Comparison of ENCODE assay signal across 28 cellular contexts in the genomic region with DNA sequence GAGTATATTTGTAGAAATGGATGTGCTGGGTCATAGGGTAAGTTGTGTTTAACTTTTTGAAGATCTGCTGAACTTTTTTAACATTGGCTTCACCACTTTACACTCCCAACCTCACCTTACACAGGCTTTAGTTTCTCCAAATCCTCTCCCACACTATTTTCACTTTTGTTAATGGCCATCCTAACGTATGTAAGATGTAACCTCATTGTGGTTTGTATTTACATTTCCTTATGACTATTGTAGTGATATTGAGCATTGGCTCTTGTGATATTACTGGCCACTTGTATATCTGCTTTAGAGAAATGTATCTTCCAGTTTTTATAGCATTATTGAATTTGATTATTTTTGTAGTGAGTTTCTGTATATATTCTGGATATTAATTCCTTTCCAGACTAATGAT.
DNase-seq lines count a peak whose midpoint lies in the region; ATAC-seq and TF ChIP-seq lines count a peak whose summit lies in the region.
"Had no signal": no experiment of that assay in that cellular context is flagged by ENCODE, and none has a peak within 500 bp of the region (broad histone marks: within the 10 kb centered on the region; RNA-seq: fewer than 3 reads in every experiment).

No MANE protein-coding gene starts in this region.

- DNase-seq in activated CD8-positive, alpha-beta T cell treated with anti-CD3 and anti-CD28 coated beads for 36 hours = no peak
- DNase-seq in activated CD8-positive, alpha-beta T cell treated with anti-CD3 and anti-CD28 coated beads, Interleukin-2, amount 10 ng/mL, durations not matched to agents 7 days and 5 days = no peak
- DNase-seq in GM20000 (ENCODE audit: low spot score) (peak; percentile 3), transverse colon (no peak), lower leg skin (ENCODE audit: low spot score in 2 of 2) (no peak)
- no peak for DNase-seq in stimulated activated effector memory CD8-positive, alpha-beta T cell treated with anti-CD3 and anti-CD28 coated beads, Interleukin-12 subunit alpha, Interleukin-12 subunit beta, amount 100 ng/mL, for 72 hours (ENCODE audit: low spot score in 2 of 2)
- DNase-seq: 8988T, ACHN, BE2C, Calu3, DMS79 treated with DMSO at 0.1 percent for 48 hours, GF-D8, HCEC 1CT, Karpas-422, NCI-H1092 treated with DMSO at 0.1 percent for 48 hours, NCI-H1436 treated with DMSO at 0.1 percent for 48 hours, NCI-H1930, NCI-H2107, NCI-H446, NCI-H524 treated with DMSO at 0.1 percent for 48 hours, NCI-H774, SJCRH30 had no signal

- peaks cover 5% of the 10 kb centered on the region for H3K4me1 Mint-ChIP-seq in activated CD8-positive, alpha-beta T cell treated with anti-CD3 and anti-CD28 coated beads for 36 hours (ENCODE audit: low read depth)
- H3K4me1 Mint-ChIP-seq in activated CD8-positive, alpha-beta T cell treated with anti-CD3 and anti-CD28 coated beads, Interleukin-2, amount 10 ng/mL, durations not matched to agents 7 days and 5 days (ENCODE audit: low read depth) = peaks cover 4% of the 10 kb centered on the region
- H3K4me1 Mint-ChIP-seq in stimulated activated effector memory CD8-positive, alpha-beta T cell treated with anti-CD3 and anti-CD28 coated beads, Interleukin-12 subunit alpha, Interleukin-12 subunit beta, amount 100 ng/mL, for 72 hours = peaks cover 6% of the 10 kb centered on the region
- H3K4me1 Mint-ChIP-seq: CD14-positive monocyte had no signal

- H3K4me3 Mint-ChIP-seq in activated CD8-positive, alpha-beta T cell treated with anti-CD3 and anti-CD28 coated beads for 36 hours = no peak overlapping the region
- no peak overlapping the region for H3K4me3 Mint-ChIP-seq in activated CD8-positive, alpha-beta T cell treated with anti-CD3 and anti-CD28 coated beads, Interleukin-2, amount 10 ng/mL, durations not matched to agents 7 days and 5 days
- H3K4me3 Mint-ChIP-seq in stimulated activated effector memory CD8-positive, alpha-beta T cell treated with anti-CD3 and anti-CD28 coated beads, Interleukin-12 subunit alpha, Interleukin-12 subunit beta, amount 100 ng/mL, for 72 hours = no peak overlapping the region
- H3K4me3 Mint-ChIP-seq: CD14-positive monocyte had no signal

- H3K4me3 ChIP-seq in transverse colon (no peak overlapping the region), lower leg skin (ENCODE audit: low read depth, poor library complexity, severe bottlenecking) (no peak overlapping the region)
- H3K4me3 ChIP-seq: SJCRH30 had no signal

- H3K4me1 ChIP-seq in transverse colon = no peaks in the 10 kb centered on the region
- H3K4me1 ChIP-seq: BE2C, SJCRH30 had no signal

- H3K27ac Mint-ChIP-seq in activated CD8-positive, alpha-beta T cell treated with anti-CD3 and anti-CD28 coated beads for 36 hours = no peak overlapping the region
- no peak overlapping the region for H3K27ac Mint-ChIP-seq in activated CD8-positive, alpha-beta T cell treated with anti-CD3 and anti-CD28 coated beads, Interleukin-2, amount 10 ng/mL, durations not matched to agents 7 days and 5 days
- H3K27ac Mint-ChIP-seq in stimulated activated effector memory CD8-positive, alpha-beta T cell treated with anti-CD3 and anti-CD28 coated beads, Interleukin-12 subunit alpha, Interleukin-12 subunit beta, amount 100 ng/mL, for 72 hours = no peak overlapping the region
- H3K27ac Mint-ChIP-seq: CD14-positive monocyte had no signal

- TF ChIP-seq CTCF in activated CD8-positive, alpha-beta T cell treated with anti-CD3 and anti-CD28 coated beads for 36 hours (IDR thresholded peaks at IDR 0.05) = no peak
- TF ChIP-seq CTCF in GM20000 (IDR thresholded peaks at IDR 0.05; ENCODE audit: extremely low read depth, missing control alignments) = no peak
- no peak for TF ChIP-seq CTCF in transverse colon (IDR thresholded peaks at IDR 0.05)
- no peak for TF ChIP-seq CTCF in lower leg skin (IDR thresholded peaks at IDR 0.05)

- H3K36me3 Mint-ChIP-seq in activated CD8-positive, alpha-beta T cell treated with anti-CD3 and anti-CD28 coated beads for 36 hours (ENCODE audit: low read depth) = peaks cover 17% of the 10 kb centered on the region
- peaks cover 36% of the 10 kb centered on the region for H3K36me3 Mint-ChIP-seq in activated CD8-positive, alpha-beta T cell treated with anti-CD3 and anti-CD28 coated beads, Interleukin-2, amount 10 ng/mL, durations not matched to agents 7 days and 5 days (ENCODE audit: low read depth)
- H3K36me3 Mint-ChIP-seq in stimulated activated effector memory CD8-positive, alpha-beta T cell treated with anti-CD3 and anti-CD28 coated beads, Interleukin-12 subunit alpha, Interleukin-12 subunit beta, amount 100 ng/mL, for 72 hours = peaks cover 64% of the 10 kb centered on the region

- H3K9me3 ChIP-seq in transverse colon = no peaks in the 10 kb centered on the region
- H3K9me3 ChIP-seq: BE2C, SJCRH30 had no signal

- POLR2A ChIA-PET in activated CD8-positive, alpha-beta T cell treated with anti-CD3 and anti-CD28 coated beads for 36 hours (lab: Charles Lee) = no interaction called here
- POLR2A ChIA-PET in activated CD8-positive, alpha-beta T cell treated with anti-CD3 and anti-CD28 coated beads, Interleukin-2, amount 10 ng/mL, durations not matched to agents 7 days and 5 days (lab: Charles Lee) = no interaction called here

- H3K27me3 ChIP-seq in transverse colon = no peaks in the 10 kb centered on the region
- H3K27me3 ChIP-seq: BE2C, SJCRH30 had no signal

- TF ChIP-seq POLR2A in transverse colon (IDR thresholded peaks at IDR 0.05) (no peak), lower leg skin (IDR thresholded peaks at IDR 0.05) (no peak)

- no peaks in the 10 kb centered on the region for H3K9me3 Mint-ChIP-seq in activated CD8-positive, alpha-beta T cell treated with anti-CD3 and anti-CD28 coated beads for 36 hours
- no peaks in the 10 kb centered on the region for H3K9me3 Mint-ChIP-seq in activated CD8-positive, alpha-beta T cell treated with anti-CD3 and anti-CD28 coated beads, Interleukin-2, amount 10 ng/mL, durations not matched to agents 7 days and 5 days (ENCODE audit: insufficient read depth)
- H3K9me3 Mint-ChIP-seq in stimulated activated effector memory CD8-positive, alpha-beta T cell treated with anti-CD3 and anti-CD28 coated beads, Interleukin-12 subunit alpha, Interleukin-12 subunit beta, amount 100 ng/mL, for 72 hours = no peaks in the 10 kb centered on the region

- H3K27me3 Mint-ChIP-seq in activated CD8-positive, alpha-beta T cell treated with anti-CD3 and anti-CD28 coated beads for 36 hours = no peaks in the 10 kb centered on the region
- H3K27me3 Mint-ChIP-seq in activated CD8-positive, alpha-beta T cell treated with anti-CD3 and anti-CD28 coated beads, Interleukin-2, amount 10 ng/mL, durations not matched to agents 7 days and 5 days (ENCODE audit: low read depth) = no peaks in the 10 kb centered on the region

- peak; percentile 24 for ATAC-seq in activated CD8-positive, alpha-beta T cell treated with anti-CD3 and anti-CD28 coated beads for 36 hours
- no peak for ATAC-seq in activated CD8-positive, alpha-beta T cell treated with anti-CD3 and anti-CD28 coated beads, Interleukin-2, amount 10 ng/mL, durations not matched to agents 7 days and 5 days
- peak; percentile 62 for ATAC-seq in HG03469 (IDR thresholded peaks at IDR 0.05; ENCODE audit: unreplicated experiment)
- peak; percentile 73 for ATAC-seq in stimulated activated effector memory CD8-positive, alpha-beta T cell treated with anti-CD3 and anti-CD28 coated beads, Interleukin-12 subunit alpha, Interleukin-12 subunit beta, amount 100 ng/mL, for 72 hours
- ATAC-seq in GM21447 (IDR thresholded peaks at IDR 0.05; ENCODE audit: unreplicated experiment) = no peak
- ATAC-seq: HepG2, Right ventricle myocardium inferior, SK-N-SH treated with all-trans-retinoic acid at 6 μM for 48 hours had no signal

- 80% methylated on average over 1 of the region's 1 CpG; no CpG with 5 or more reads in 1 of the 2 donors for WGBS in transverse colon (ENCODE audit: low coverage in 1 of 2), 2 donors
- WGBS in lower leg skin, 2 donors = 90% methylated on average over 1 of the region's 1 CpG; no CpG with 5 or more reads in 1 of the 2 donors

- TF ChIP-seq EP300 in transverse colon (IDR thresholded peaks at IDR 0.05; ENCODE audit: low read depth) = no peak

- CTCF ChIA-PET in activated CD8-positive, alpha-beta T cell treated with anti-CD3 and anti-CD28 coated beads for 36 hours (lab: Charles Lee) = interaction anchor here (1.1 kb wide), 1 partner anchor 11 kb away, joined by 3 read pairs; no protein-coding TSS in a partner anchor
- CTCF ChIA-PET in activated CD8-positive, alpha-beta T cell treated with anti-CD3 and anti-CD28 coated beads, Interleukin-2, amount 10 ng/mL, durations not matched to agents 7 days and 5 days (lab: Charles Lee) = no interaction called here

- H3K27ac ChIP-seq in transverse colon = no peak overlapping the region
- H3K27ac ChIP-seq: SJCRH30 had no signal

- intact Hi-C loops in activated CD8-positive, alpha-beta T cell treated with anti-CD3 and anti-CD28 coated beads for 36 hours (cut with micrococcal nuclease) = no loop called here
- intact Hi-C loops in transverse colon (cut with DNase I; ENCODE audit: low total_unique reads) (no loop called here), lower leg skin (cut with DNase I; ENCODE audit: low total_unique reads) (no loop called here)

- in situ Hi-C loops in transverse colon (cut with MboI; ENCODE audit: low pct_ligation_motif_present in 1 of 4, low pct_unique_long_range_greater_than_20kb in 1 of 4, low sequenced_read_pairs in 3 of 4) = no loop called here

- no peaks in the 10 kb centered on the region for H3K36me3 ChIP-seq in transverse colon
- H3K36me3 ChIP-seq: BE2C, SJCRH30 had no signal

Comparison
In these comparisons a context has a peak if more than half of its experiments do, and no peak if none do; other contexts are left out.
1. ATAC-seq: peak in activated CD8-positive, alpha-beta T cell treated with anti-CD3 and anti-CD28 coated beads for 36 hours (single experiment), HG03469 (single experiment) and stimulated activated effector memory CD8-positive, alpha-beta T cell treated with anti-CD3 and anti-CD28 coated beads, Interleukin-12 subunit alpha, Interleukin-12 subunit beta, amount 100 ng/mL, for 72 hours (single experiment); none in activated CD8-positive, alpha-beta T cell treated with anti-CD3 and anti-CD28 coated beads, Interleukin-2, amount 10 ng/mL, durations not matched to agents 7 days and 5 days (single experiment) and GM21447 (single experiment).